9 cellular contexts compared by ENCODE assay signal in genomic region chr6:138410972-138411667, GRCh38. TPM values are rescaled to one million over a fixed set of nuclear protein-coding genes. Genes with fewer than 3 reads are reported as not detected.
DNase-seq lines count a peak whose midpoint lies in the region; TF ChIP-seq lines count a peak whose summit lies in the region.
"Had no signal": no experiment of that assay in that cellular context is flagged by ENCODE, and none has a peak within 500 bp of the region (broad histone marks: within the 10 kb centered on the region; RNA-seq: fewer than 3 reads in every experiment).

No MANE protein-coding gene starts in this region.

- TF ChIP-seq CTCF in cardiac fibroblast (IDR thresholded peaks at IDR 0.05; ENCODE audit: low read depth, low read length): no peak

- no peaks in the 10 kb centered on the region for H3K27me3 Mint-ChIP-seq in activated T-cell treated with anti-CD3 and anti-CD28 coated beads, Interleukin-2, amount 50 U/mL, for 24 hours
- H3K27me3 Mint-ChIP-seq in stimulated activated naive CD8-positive, alpha-beta T cell treated with anti-CD3 and anti-CD28 coated beads, Interleukin-15, Interleukin-2, amounts not matched to agents 100 ng/mL and 50 ng/mL, for 24 hours: no peaks in the 10 kb centered on the region

- H3K9me3 Mint-ChIP-seq in activated T-cell treated with anti-CD3 and anti-CD28 coated beads, Interleukin-2, amount 50 U/mL, for 24 hours: no peaks in the 10 kb centered on the region
- H3K9me3 Mint-ChIP-seq in stimulated activated naive CD8-positive, alpha-beta T cell treated with anti-CD3 and anti-CD28 coated beads, Interleukin-15, Interleukin-2, amounts not matched to agents 100 ng/mL and 50 ng/mL, for 24 hours: no peaks in the 10 kb centered on the region

- DNase-seq in activated T-cell treated with anti-CD3 and anti-CD28 coated beads, Interleukin-2, amount 50 U/mL, for 24 hours: no peak
- no peak for DNase-seq in activated T-cell treated with anti-CD3 and anti-CD28 coated beads, Interleukin-2, amount 50 U/mL, for 1 hour
- peak; percentile 98 for DNase-seq in M059J (ENCODE audit: low read depth)
- peak; percentile 29 to 83 for DNase-seq in cardiac fibroblast (ENCODE audit: low read depth in 2 of 2)
- DNase-seq in GM19240 (ENCODE audit: insufficient read length, low spot score): no peak
- DNase-seq in germinal center (ENCODE audit: low spot score): no peak
- no peak for DNase-seq in NCI-H1694 (lab: John Stamatoyannopoulos, UW)

- no peak overlapping the region for H3K4me3 ChIP-seq in cardiac fibroblast (replicated peaks in 1 of 2; ENCODE audit: low read depth in 2 of 2, low read length in 2 of 2)
- H3K4me3 ChIP-seq: BLaER1 had no signal

- H3K36me3 Mint-ChIP-seq in activated T-cell treated with anti-CD3 and anti-CD28 coated beads, Interleukin-2, amount 50 U/mL, for 24 hours (ENCODE audit: low read depth): peaks cover 30% of the 10 kb centered on the region
- peaks cover 62% of the 10 kb centered on the region for H3K36me3 Mint-ChIP-seq in stimulated activated naive CD8-positive, alpha-beta T cell treated with anti-CD3 and anti-CD28 coated beads, Interleukin-15, Interleukin-2, amounts not matched to agents 100 ng/mL and 50 ng/mL, for 24 hours (ENCODE audit: low read depth)

- H3K27ac Mint-ChIP-seq in activated T-cell treated with anti-CD3 and anti-CD28 coated beads, Interleukin-2, amount 50 U/mL, for 24 hours: peak overlapping the region; percentile 66
- peak overlapping the region; percentile 79 for H3K27ac Mint-ChIP-seq in stimulated activated naive CD8-positive, alpha-beta T cell treated with anti-CD3 and anti-CD28 coated beads, Interleukin-15, Interleukin-2, amounts not matched to agents 100 ng/mL and 50 ng/mL, for 24 hours

- no peak overlapping the region for H3K4me3 Mint-ChIP-seq in activated T-cell treated with anti-CD3 and anti-CD28 coated beads, Interleukin-2, amount 50 U/mL, for 24 hours
- H3K4me3 Mint-ChIP-seq in stimulated activated naive CD8-positive, alpha-beta T cell treated with anti-CD3 and anti-CD28 coated beads, Interleukin-15, Interleukin-2, amounts not matched to agents 100 ng/mL and 50 ng/mL, for 24 hours: no peak overlapping the region

- peaks cover 12% of the 10 kb centered on the region for H3K4me1 Mint-ChIP-seq in activated T-cell treated with anti-CD3 and anti-CD28 coated beads, Interleukin-2, amount 50 U/mL, for 24 hours (ENCODE audit: low read depth)
- peaks cover 26% of the 10 kb centered on the region for H3K4me1 Mint-ChIP-seq in stimulated activated naive CD8-positive, alpha-beta T cell treated with anti-CD3 and anti-CD28 coated beads, Interleukin-15, Interleukin-2, amounts not matched to agents 100 ng/mL and 50 ng/mL, for 24 hours (ENCODE audit: low read depth)

RNA-seq across cellular contexts. Expression of gene HEBP2, which starts 7.1 kb away (rescaled TPM):
- total RNA-seq in M059J (2014; rRNA removed; shearing (Covaris generic)): 33.3 and 44.0 TPM in 2 replicates

RNA-seq across cellular contexts. Expression of gene SMIM28, which starts 33.4 kb away (rescaled TPM):
- not detected in 2 replicates for total RNA-seq in M059J (2014; rRNA removed; shearing (Covaris generic))

Comparison
In these comparisons a context has a peak if more than half of its experiments do, and no peak if none do; other contexts are left out.
1. DNase-seq: peak in M059J (single experiment) and cardiac fibroblast (2 of 2); none in activated T-cell treated with anti-CD3 and anti-CD28 coated beads, Interleukin-2, amount 50 U/mL, for 24 hours (single experiment), activated T-cell treated with anti-CD3 and anti-CD28 coated beads, Interleukin-2, amount 50 U/mL, for 1 hour (single experiment), GM19240 (single experiment), germinal center (single experiment) and NCI-H1694 (single experiment).